Comparison of ENCODE assay signal across 1 cellular context in the genomic region with DNA sequence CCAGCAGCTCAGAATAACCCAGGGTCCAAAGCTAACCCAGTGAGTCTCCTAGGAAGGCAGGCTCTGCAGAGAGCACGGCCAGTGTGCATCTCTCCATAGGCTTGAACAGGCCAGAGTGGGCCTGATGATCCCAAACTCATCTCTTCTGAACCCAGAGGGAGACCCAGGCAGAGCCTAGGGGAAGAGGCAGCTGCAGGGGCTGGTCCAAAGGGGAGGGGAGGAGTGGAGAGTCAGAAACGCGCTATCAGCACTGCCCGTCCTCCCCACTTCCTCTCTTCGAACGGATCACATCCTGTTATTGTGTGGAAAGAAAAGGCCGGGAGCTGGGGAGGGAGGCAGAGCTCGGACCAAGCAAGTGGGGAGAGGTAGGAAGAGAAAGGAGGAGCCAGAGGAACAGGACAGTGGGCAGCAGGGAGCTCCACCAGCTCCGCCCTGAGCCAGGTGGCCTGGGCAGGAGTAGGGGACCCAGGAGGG.
TF ChIP-seq lines count a peak whose summit lies in the region.

No MANE protein-coding gene starts in this region.

TF ChIP-seq in HepG2, 621 proteins besides CTCF, POLR2A, EP300 and RAD21:
- TF ChIP-seq ZNF3 (CRISPR knock-in tag; IDR thresholded peaks at IDR 0.05) (no peak), HNRNPL (IDR thresholded peaks at IDR 0.05; ENCODE audit: low read depth, low read length) (no peak), SOX5 (CRISPR knock-in tag; IDR thresholded peaks at IDR 0.05; ENCODE audit: borderline replicate concordance) (0 out of 2 replicates have a peak, but pooled peaks have one; percentile 28), ZNF263 (CRISPR knock-in tag; IDR thresholded peaks at IDR 0.05) (peak; percentile 82), PHF8 (CRISPR knock-in tag; IDR thresholded peaks at IDR 0.05) (no peak), GABPA (IDR thresholded peaks at IDR 0.05; ENCODE audit: low read depth, low read length) (no peak), GABPA (CRISPR knock-in tag; IDR thresholded peaks at IDR 0.05; ENCODE audit: low read depth) (peak; percentile 82), ZC3H4 (CRISPR knock-in tag; IDR thresholded peaks at IDR 0.05; ENCODE audit: borderline replicate concordance) (no peak), POLR2AphosphoS2 (IDR thresholded peaks at IDR 0.05; ENCODE audit: low read depth, low read length) (no peak), FOSL2 (CRISPR knock-in tag; IDR thresholded peaks at IDR 0.05) (peak; percentile 76)
- TF ChIP-seq, protein P1, sequence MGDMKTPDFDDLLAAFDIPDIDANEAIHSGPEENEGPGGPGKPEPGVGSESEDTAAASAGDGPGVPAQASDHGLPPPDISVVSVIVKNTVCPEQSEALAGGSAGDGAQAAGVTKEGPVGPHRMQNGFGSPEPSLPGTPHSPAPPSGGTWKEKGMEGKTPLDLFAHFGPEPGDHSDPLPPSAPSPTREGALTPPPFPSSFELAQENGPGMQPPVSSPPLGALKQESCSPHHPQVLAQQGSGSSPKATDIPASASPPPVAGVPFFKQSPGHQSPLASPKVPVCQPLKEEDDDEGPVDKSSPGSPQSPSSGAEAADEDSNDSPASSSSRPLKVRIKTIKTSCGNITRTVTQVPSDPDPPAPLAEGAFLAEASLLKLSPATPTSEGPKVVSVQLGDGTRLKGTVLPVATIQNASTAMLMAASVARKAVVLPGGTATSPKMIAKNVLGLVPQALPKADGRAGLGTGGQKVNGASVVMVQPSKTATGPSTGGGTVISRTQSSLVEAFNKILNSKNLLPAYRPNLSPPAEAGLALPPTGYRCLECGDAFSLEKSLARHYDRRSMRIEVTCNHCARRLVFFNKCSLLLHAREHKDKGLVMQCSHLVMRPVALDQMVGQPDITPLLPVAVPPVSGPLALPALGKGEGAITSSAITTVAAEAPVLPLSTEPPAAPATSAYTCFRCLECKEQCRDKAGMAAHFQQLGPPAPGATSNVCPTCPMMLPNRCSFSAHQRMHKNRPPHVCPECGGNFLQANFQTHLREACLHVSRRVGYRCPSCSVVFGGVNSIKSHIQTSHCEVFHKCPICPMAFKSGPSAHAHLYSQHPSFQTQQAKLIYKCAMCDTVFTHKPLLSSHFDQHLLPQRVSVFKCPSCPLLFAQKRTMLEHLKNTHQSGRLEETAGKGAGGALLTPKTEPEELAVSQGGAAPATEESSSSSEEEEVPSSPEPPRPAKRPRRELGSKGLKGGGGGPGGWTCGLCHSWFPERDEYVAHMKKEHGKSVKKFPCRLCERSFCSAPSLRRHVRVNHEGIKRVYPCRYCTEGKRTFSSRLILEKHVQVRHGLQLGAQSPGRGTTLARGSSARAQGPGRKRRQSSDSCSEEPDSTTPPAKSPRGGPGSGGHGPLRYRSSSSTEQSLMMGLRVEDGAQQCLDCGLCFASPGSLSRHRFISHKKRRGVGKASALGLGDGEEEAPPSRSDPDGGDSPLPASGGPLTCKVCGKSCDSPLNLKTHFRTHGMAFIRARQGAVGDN (CRISPR knock-in tag; IDR thresholded peaks at IDR 0.05) = peak; percentile 47
- TF ChIP-seq, protein P2, sequence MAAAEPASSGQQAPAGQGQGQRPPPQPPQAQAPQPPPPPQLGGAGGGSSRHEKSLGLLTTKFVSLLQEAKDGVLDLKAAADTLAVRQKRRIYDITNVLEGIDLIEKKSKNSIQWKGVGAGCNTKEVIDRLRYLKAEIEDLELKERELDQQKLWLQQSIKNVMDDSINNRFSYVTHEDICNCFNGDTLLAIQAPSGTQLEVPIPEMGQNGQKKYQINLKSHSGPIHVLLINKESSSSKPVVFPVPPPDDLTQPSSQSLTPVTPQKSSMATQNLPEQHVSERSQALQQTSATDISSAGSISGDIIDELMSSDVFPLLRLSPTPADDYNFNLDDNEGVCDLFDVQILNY (CRISPR knock-in tag; conservative IDR thresholded peaks at IDR 0.05) = no peak
